Comparison of ENCODE assay signal across 22 cellular contexts in the genomic region with DNA sequence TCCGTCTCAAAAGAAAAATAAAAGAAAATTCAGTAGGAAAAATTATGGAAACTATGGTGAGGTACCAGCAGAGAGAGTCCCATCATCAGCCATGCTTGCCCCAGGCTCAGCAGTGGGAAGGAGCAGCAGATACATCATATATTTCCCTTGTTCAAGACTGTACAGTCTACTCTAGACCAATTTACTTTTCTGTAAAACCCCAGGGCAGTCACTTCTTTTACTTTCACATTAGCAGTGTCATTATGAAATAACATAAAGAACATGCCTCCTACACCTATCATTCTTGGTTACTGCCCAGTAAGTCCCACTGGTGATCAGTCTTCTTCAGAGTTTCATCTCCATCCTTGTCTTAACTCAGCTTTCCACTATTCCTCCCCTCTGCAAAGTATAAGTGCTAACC.
DNase-seq lines count a peak whose midpoint lies in the region; ATAC-seq and TF ChIP-seq lines count a peak whose summit lies in the region.
"Had no signal": no experiment of that assay in that cellular context is flagged by ENCODE, and none has a peak within 500 bp of the region (broad histone marks: within the 10 kb centered on the region; RNA-seq: fewer than 3 reads in every experiment).

No MANE protein-coding gene starts in this region.

- CTCF ChIA-PET in GM10248 (lab: Yijun Ruan, JAX), result interaction anchor here (0.6 kb wide), 1 partner anchor 114 kb away, joined by 3 read pairs; no protein-coding TSS in a partner anchor

- ATAC-seq in GM19025 (IDR thresholded peaks at IDR 0.05; ENCODE audit: low read depth, unreplicated experiment), result peak; percentile 44
- ATAC-seq in GM21717 (IDR thresholded peaks at IDR 0.05; ENCODE audit: unreplicated experiment), result peak; percentile 51
- peak; percentile 33 for ATAC-seq in HG03520 (IDR thresholded peaks at IDR 0.05; ENCODE audit: unreplicated experiment)
- no peak for ATAC-seq in HG02642 (IDR thresholded peaks at IDR 0.05; ENCODE audit: poor library complexity, unreplicated experiment)
- no peak for ATAC-seq in GM19023 (IDR thresholded peaks at IDR 0.05; ENCODE audit: unreplicated experiment)
- ATAC-seq: CD8-positive, alpha-beta T cell; PC-3 had no signal

- TF ChIP-seq CTCF in GM10248 (IDR thresholded peaks at IDR 0.05; ENCODE audit: control extremely low read depth, extremely low read depth, low read depth, missing control alignments), result no peak

- POLR2A ChIA-PET in GM10248 (lab: Yijun Ruan, JAX), result no interaction called here

- DNase-seq in GM10248 (ENCODE audit: extremely low spot score) (peak; percentile 2), NOMO-1 treated with DMSO at 0.1 percent for 48 hours (lab: John Stamatoyannopoulos, UW; ENCODE audit: unreplicated experiment) (no peak)
- no peak for DNase-seq in effector CD4-positive, alpha-beta T cell
- DNase-seq: Caco-2; CD8-positive, alpha-beta T cell; H7; NCI-H1048; NCI-H1417; NCI-H1694; NCI-H2081 treated with DMSO at 0.1 percent for 48 hours; NCI-H2171 treated with DMSO at 0.1 percent for 48 hours; NCI-H345; NCI-H510A treated with DMSO at 0.1 percent for 48 hours; NCI-H748 treated with DMSO at 0.1 percent for 48 hours; PC-3; SK-N-SH; SW 1271 had no signal

Comparison
In these comparisons a context has a peak if more than half of its experiments do, and no peak if none do; other contexts are left out.
1. ATAC-seq: peak in GM19025 (single experiment), GM21717 (single experiment) and HG03520 (single experiment); none in HG02642 (single experiment) and GM19023 (single experiment).